8 cellular contexts compared by ENCODE assay signal in genomic region chr10:72332423-72333110, GRCh38. TPM values are rescaled to one million over a fixed set of nuclear protein-coding genes. Genes with fewer than 3 reads are reported as not detected.
DNase-seq lines count a peak whose midpoint lies in the region; ATAC-seq and TF ChIP-seq lines count a peak whose summit lies in the region.

No MANE protein-coding gene starts in this region.

- ATAC-seq in naive thymus-derived CD8-positive, alpha-beta T cell, result no peak
- ATAC-seq in GM21390 (IDR thresholded peaks at IDR 0.05; ENCODE audit: unreplicated experiment), result no peak

- H3K27me3 ChIP-seq in A673 (replicated peaks; ENCODE audit: insufficient read depth, low read depth, low read length, poor library complexity) (no peaks in the 10 kb centered on the region), breast epithelium (no peaks in the 10 kb centered on the region)

- H3K36me3 ChIP-seq in A673 (ENCODE audit: insufficient read depth, low read length, poor library complexity, severe bottlenecking) (peaks cover 9% of the 10 kb centered on the region), KOPT-K1 (ENCODE audit: insufficient read depth, low read length) (peaks cover 22% of the 10 kb centered on the region), breast epithelium (no peaks in the 10 kb centered on the region)

- H3K4me1 ChIP-seq in A673 (ENCODE audit: insufficient read depth, low read length, poor library complexity, severe bottlenecking) (peaks cover 43% of the 10 kb centered on the region), breast epithelium (peaks cover 30 to 56% of the 10 kb centered on the region in 2 donors)

- H3K36me3 Mint-ChIP-seq in naive thymus-derived CD8-positive, alpha-beta T cell, result peaks cover 0 to 3% (median 2%) of the 10 kb centered on the region in 3 donors

- H3K27ac Mint-ChIP-seq in naive thymus-derived CD8-positive, alpha-beta T cell, result peak overlapping the region; percentile 90 to 99 (median 98)

- POLR2A ChIA-PET in A673 (lab: Charles Lee; ENCODE audit: low non-redundant PET), result interaction anchor here (0.7 to 1.3 kb wide), 2 partner anchors 20 to 59 kb away, joined by 3 to 5 read pairs; partner anchors contain the start of gene DDIT4
- POLR2A ChIA-PET in naive thymus-derived CD8-positive, alpha-beta T cell (lab: Charles Lee), result interaction anchor here (0.8 to 8.3 kb wide), 19 partner anchors 10 to 271 kb away, joined by 3 to 124 read pairs (median 7); partner anchors contain the start of genes ANAPC16, ASCC1, DDIT4 and DNAJB12

- intact Hi-C loops in A673 (cut with micrococcal nuclease; ENCODE audit: unreplicated experiment), result loop anchor here (10.0 kb wide), 1 partner anchor 1018 kb away; the partner anchor contains the start of gene SLC29A3
- intact Hi-C loops in breast epithelium (cut with DNase I; ENCODE audit: low total_unique reads), result loop anchor here (10.0 kb wide), 1 partner anchor 278 kb away; no protein-coding TSS in a partner anchor
- intact Hi-C loops in head of caudate nucleus (cut with DNase I), result loop anchor here (10.0 kb wide), 3 partner anchors 198 to 368 kb away; partner anchors contain the start of gene CHST3

- TSS peak; percentile 21 for BruUV-seq in A673 (replicated peaks; lab: Mats Ljungman, UMichigan)

- no peak for DNase-seq in A673 (ENCODE audit: low spot score)
- DNase-seq in breast epithelium (ENCODE audit: low spot score in 2 of 2), result no peak
- no peak for DNase-seq in naive thymus-derived CD8-positive, alpha-beta T cell
- no peak for DNase-seq in NCI-H774 (lab: John Stamatoyannopoulos, UW)
- DNase-seq in NOMO-1 treated with DMSO at 0.1 percent for 48 hours (lab: John Stamatoyannopoulos, UW; ENCODE audit: unreplicated experiment), result no peak
- DNase-seq in head of caudate nucleus, result no peak

- H3K4me3 ChIP-seq in A673 (ENCODE audit: low read depth, low read length, poor library complexity, severe bottlenecking) (no peak overlapping the region), breast epithelium (peak overlapping the region in 1 of 3 donors; percentile 25)

- H3K9me3 Mint-ChIP-seq in naive thymus-derived CD8-positive, alpha-beta T cell, result no peaks in the 10 kb centered on the region

- H3K4me1 Mint-ChIP-seq in naive thymus-derived CD8-positive, alpha-beta T cell, result peaks cover 40 to 97% (median 96%) of the 10 kb centered on the region in 4 donors

- TF ChIP-seq CTCF in A673 (conservative IDR thresholded peaks at IDR 0.05; ENCODE audit: low read depth, low read length) (no peak), breast epithelium (IDR thresholded peaks at IDR 0.05) (no peak)

- CTCF ChIA-PET in A673 (lab: Charles Lee), result interaction anchor here (1.0 kb wide), 1 partner anchor 10 kb away, joined by 3 read pairs; no protein-coding TSS in a partner anchor

- H3K27ac ChIP-seq in A673 (ENCODE audit: low read depth, low read length, poor library complexity, severe bottlenecking) (peak overlapping the region; percentile 80), KOPT-K1 (ENCODE audit: low read depth, low read length, poor library complexity, severe bottlenecking) (peak overlapping the region; percentile 90), breast epithelium (peak overlapping the region; percentile 95 to 97)

- H3K4me3 Mint-ChIP-seq in naive thymus-derived CD8-positive, alpha-beta T cell, result peak overlapping the region in 7 of 10 donors; percentile 18 to 89 (median 50)

- H3K27me3 Mint-ChIP-seq in naive thymus-derived CD8-positive, alpha-beta T cell, result no peaks in the 10 kb centered on the region

- TF ChIP-seq POLR2A in breast epithelium (IDR thresholded peaks at IDR 0.05), result no peak

- H3K9me3 ChIP-seq in A673 (ENCODE audit: low read depth, low read length, poor library complexity, severe bottlenecking) (no peaks in the 10 kb centered on the region), KOPT-K1 (ENCODE audit: insufficient read depth, low read length, poor library complexity, severe bottlenecking) (no peaks in the 10 kb centered on the region), breast epithelium (no peaks in the 10 kb centered on the region)

RNA-seq across cellular contexts. Expression of gene DNAJB12, which starts 22.2 kb away (rescaled TPM):
- total RNA-seq in A673 (2021) (29.5 and 31.2 TPM in 2 replicates), breast epithelium (10 to 100 TPM; 38.4 to 48.1 (median 38.7) TPM)
- 10 to 100 TPM; 25.5 to 27.9 TPM for total RNA-seq in naive thymus-derived CD8-positive, alpha-beta T cell
- 10 to 100 TPM; 13.1 to 25.0 (median 16.6) TPM for polyA plus RNA-seq in naive thymus-derived CD8-positive, alpha-beta T cell

RNA-seq across cellular contexts. Expression of gene DDIT4, which starts 58.8 kb away (rescaled TPM):
- 20.7 and 39.6 TPM in 2 replicates for total RNA-seq in A673 (2021)
- 100 to 1,000 TPM; 183 to 555 (median 341) TPM for total RNA-seq in breast epithelium
- total RNA-seq in naive thymus-derived CD8-positive, alpha-beta T cell, result 10 to 100 TPM; 23.8 to 29.6 TPM
- polyA plus RNA-seq in naive thymus-derived CD8-positive, alpha-beta T cell, result 100 to 1,000 TPM in 2 of 3 donors, 10 to 100 TPM in 1; 68.0 to 190 (median 189) TPM
